Comparison of ENCODE assay signal across 5 cellular contexts in the genomic region with DNA sequence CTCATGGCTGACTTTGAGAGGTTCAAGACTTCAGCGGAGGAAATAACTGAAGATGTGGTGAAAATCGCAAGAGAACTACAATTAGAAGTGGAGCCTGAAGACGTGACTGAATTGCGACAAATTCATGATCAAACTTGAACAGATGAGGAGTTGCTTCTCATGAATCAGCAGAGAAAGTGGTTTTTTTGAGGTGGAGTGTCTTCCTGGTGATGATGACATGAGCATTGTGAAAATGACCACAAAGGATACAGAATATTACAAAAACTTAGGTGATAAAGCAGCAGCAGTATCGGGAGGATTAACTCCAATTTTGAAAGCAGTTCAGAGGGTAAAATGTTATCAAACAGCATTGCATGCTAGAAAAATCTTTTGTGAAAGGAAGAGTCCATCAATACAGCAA. TPM values are rescaled to one million over a fixed set of nuclear protein-coding genes. Genes with fewer than 3 reads are reported as not detected.
"Had no signal": no experiment of that assay in that cellular context is flagged by ENCODE, and none has a peak within 500 bp of the region (broad histone marks: within the 10 kb centered on the region; RNA-seq: fewer than 3 reads in every experiment).

No MANE protein-coding gene starts in this region.

RNA-seq across cellular contexts. Expression of a gene that starts 58.9 kb away (rescaled TPM):
- total RNA-seq: activated CD4-positive, alpha-beta memory T cell treated with anti-CD3 and anti-CD28 coated beads, Interleukin-2, amount 10 ng/mL, durations not matched to agents 7 days and 5 days; activated naive CD4-positive, alpha-beta T cell treated with anti-CD3 and anti-CD28 coated beads for 36 hours; activated T-helper 2 cell treated with anti-CD3 and anti-CD28 coated beads, Interferon-gamma antibody, Interleukin-2, Interleukin-4, amounts not matched to agents 10 μg/mL and 5 μg/mL and 100 μg/mL, durations not matched to agents 14 hours and 24 hours and 36 hours; dermis microvascular lymphatic vessel endothelial cell; epithelial cell of proximal tubule had no signal
